In genomic region chr10:50310560-50311174, GRCh38 we compare ENCODE assay signal across 9 cellular contexts. TPM values are rescaled to one million over a fixed set of nuclear protein-coding genes. Genes with fewer than 3 reads are reported as not detected.
DNase-seq lines count a peak whose midpoint lies in the region; ATAC-seq and TF ChIP-seq lines count a peak whose summit lies in the region.
"Had no signal": no experiment of that assay in that cellular context is flagged by ENCODE, and none has a peak within 500 bp of the region (broad histone marks: within the 10 kb centered on the region; RNA-seq: fewer than 3 reads in every experiment).

No MANE protein-coding gene starts in this region.

- no peaks in the 10 kb centered on the region for H3K4me1 ChIP-seq in Karpas-422 (ENCODE audit: low read length)
- H3K4me1 ChIP-seq in osteoblast (ENCODE audit: insufficient read depth, low read length), result peaks cover 4% of the 10 kb centered on the region
- H3K4me1 ChIP-seq in heart left ventricle, result peaks cover 0 to 12% (median 9%) of the 10 kb centered on the region in 12 donors
- H3K4me1 ChIP-seq in uterus, result no peaks in the 10 kb centered on the region

- ATAC-seq in GM19035 (IDR thresholded peaks at IDR 0.05; ENCODE audit: unreplicated experiment) (peak; percentile 72), GM18861 (IDR thresholded peaks at IDR 0.05; ENCODE audit: unreplicated experiment) (no peak), heart left ventricle (no peak)

- H3K36me3 ChIP-seq in Karpas-422 (ENCODE audit: insufficient read depth, low read length) (no peaks in the 10 kb centered on the region), osteoblast (ENCODE audit: insufficient read depth, low read length) (peaks cover 17% of the 10 kb centered on the region), heart left ventricle (peaks cover 0 to 56% (median 50%) of the 10 kb centered on the region in 9 donors), uterus (no peaks in the 10 kb centered on the region)

- peak; percentile 33 for TF ChIP-seq CTCF in astrocyte of the spinal cord (IDR thresholded peaks at IDR 0.05; ENCODE audit: low read depth, low read length)
- peak; percentile 23 for TF ChIP-seq CTCF in osteoblast (IDR thresholded peaks at IDR 0.05; ENCODE audit: extremely low read depth, low read depth, low read length)
- peak in 5 of 12 donors; percentile 7 to 27 (median 16) for TF ChIP-seq CTCF in heart left ventricle (IDR thresholded peaks at IDR 0.05)
- no peak for TF ChIP-seq CTCF in uterus (IDR thresholded peaks at IDR 0.05)

- H3K4me3 ChIP-seq in Karpas-422 (ENCODE audit: low read length), result no peak overlapping the region
- no peak overlapping the region for H3K4me3 ChIP-seq in astrocyte of the spinal cord (ENCODE audit: low read depth, low read length)
- no peak overlapping the region for H3K4me3 ChIP-seq in osteoblast (ENCODE audit: insufficient read depth, low read length)
- no peak overlapping the region for H3K4me3 ChIP-seq in heart left ventricle
- H3K4me3 ChIP-seq in uterus, result no peak overlapping the region

- H3K9me3 ChIP-seq in Karpas-422 (ENCODE audit: low read length) (no peaks in the 10 kb centered on the region), osteoblast (ENCODE audit: low read depth, low read length) (no peaks in the 10 kb centered on the region), heart left ventricle (peaks cover 0 to 11% (median 2%) of the 10 kb centered on the region in 12 donors), uterus (no peaks in the 10 kb centered on the region)

- no peak overlapping the region for H3K4me2 ChIP-seq in Karpas-422 (ENCODE audit: low read depth, low read length, poor library complexity, severe bottlenecking)
- H3K4me2 ChIP-seq in osteoblast (ENCODE audit: insufficient read depth, low read length), result no peak overlapping the region

- DNase-seq in COLO668 (lab: John Stamatoyannopoulos, UW; ENCODE audit: unreplicated experiment) (peak; percentile 5), Karpas-422 (peak; percentile 69), astrocyte of the spinal cord (ENCODE audit: low read depth, low spot score) (no peak), osteoblast (ENCODE audit: insufficient read length, low spot score, missing footprints) (peak; percentile 17), heart left ventricle (no peak), uterus (no peak)
- DNase-seq: IMR-90 had no signal

- no peaks in the 10 kb centered on the region for H4K20me1 ChIP-seq in Karpas-422 (ENCODE audit: insufficient read depth, low read depth, low read length)
- H4K20me1 ChIP-seq in osteoblast (ENCODE audit: insufficient read depth, low read length), result no peaks in the 10 kb centered on the region

- no peaks in the 10 kb centered on the region for H3K79me2 ChIP-seq in Karpas-422 (ENCODE audit: low read length)
- H3K79me2 ChIP-seq in osteoblast (ENCODE audit: insufficient read depth, low read length), result peaks cover 9% of the 10 kb centered on the region

- no peak overlapping the region for H3K9ac ChIP-seq in Karpas-422 (ENCODE audit: low read length)

- 85 to 96% (median 94%) methylated on average over 4 of the region's 4 CpGs for WGBS in heart left ventricle, 4 donors

- no peaks in the 10 kb centered on the region for H3K9me2 ChIP-seq in Karpas-422 (replicated peaks; ENCODE audit: insufficient read depth, low read length)

- in situ Hi-C loops in astrocyte of the spinal cord (cut with HindIII; ENCODE audit: low sequenced_read_pairs), result no loop called here

- H3K27me3 ChIP-seq in Karpas-422 (ENCODE audit: low read length) (no peaks in the 10 kb centered on the region), osteoblast (ENCODE audit: insufficient read depth, low read length) (no peaks in the 10 kb centered on the region), heart left ventricle (no peaks in the 10 kb centered on the region), uterus (no peaks in the 10 kb centered on the region)

- intact Hi-C loops in heart left ventricle (cut with DNase I) (loop anchor here in 3 of 10 donors (10.0 kb wide), 1 partner anchor 314 kb away; the partner anchor contains the start of gene SGMS1 (in 3 of the 3)), uterus (cut with DNase I; ENCODE audit: low total_unique reads) (no loop called here)

- H3K27ac ChIP-seq in Karpas-422 (ENCODE audit: low read length), result no peak overlapping the region
- no peak overlapping the region for H3K27ac ChIP-seq in osteoblast (ENCODE audit: low read depth, low read length)
- H3K27ac ChIP-seq in heart left ventricle, result no peak overlapping the region
- H3K27ac ChIP-seq in uterus, result no peak overlapping the region

- TF ChIP-seq POLR2A in heart left ventricle (IDR thresholded peaks at IDR 0.05) (no peak), uterus (IDR thresholded peaks at IDR 0.05) (no peak)

- H2AFZ ChIP-seq in Karpas-422 (ENCODE audit: low read length) (no peak overlapping the region), osteoblast (ENCODE audit: low read length) (no peak overlapping the region)

RNA-seq across cellular contexts. Expression of gene ASAH2, which starts 59.4 kb away (rescaled TPM):
- 8.7 and 20.0 TPM in 2 replicates for total RNA-seq in Karpas-422 (2014; rRNA removed; shearing (Covaris generic); ENCODE audit: low replicate concordance)
- total RNA-seq in osteoblast (0.36 and 0.59 TPM in 2 replicates), heart left ventricle (1 to 10 TPM in 5 of 9 donors, under 1 TPM in 4; 0.25 to 2.9 (median 1.5) TPM), uterus (1 to 10 TPM in 1 of 4 donors, under 1 TPM in 1, not detected in 2; 0.76 to 1.6 TPM)
- polyA plus RNA-seq in heart left ventricle, result under 1 TPM; 0.34 to 0.89 TPM

Comparison
In these comparisons a context has a peak if more than half of its experiments do, and no peak if none do; other contexts are left out.
1. DNase-seq: peak in COLO668 (single experiment), Karpas-422 (single experiment) and osteoblast (single experiment); none in astrocyte of the spinal cord (single experiment), heart left ventricle (0 of 5) and uterus (0 of 2).
2. CTCF ChIP-seq: peak in astrocyte of the spinal cord (single experiment) and osteoblast (single experiment); none in uterus (0 of 4).